In genomic region chrX:67213686-67214085, GRCh38 we compare ENCODE assay signal across 3 cellular contexts.
A peak's percentile ranks its signal among the peaks of the same experiment; 100 is the strongest.
DNase-seq lines count a peak whose midpoint lies in the region; ATAC-seq, FAIRE-seq and TF ChIP-seq lines count a peak whose summit lies in the region.
"Not testable (repeated sequence)": the region's sequence is repeated elsewhere in the genome, so short reads cannot be mapped to it uniquely, and the experiment has no call there.

No MANE protein-coding gene starts in this region.

- H3K4me2 ChIP-seq in A549, result not testable (repeated sequence)

- not testable (repeated sequence) for H3K4me3 ChIP-seq in A549; HEK293 (ENCODE audit: low read depth, low read length); kidney (ENCODE audit: low read length in 2 of 2)

- not testable (repeated sequence) for H3K36me3 ChIP-seq in HEK293 (ENCODE audit: control insufficient read depth in 2 of 2, insufficient read depth in 1 of 2, low read length in 2 of 2); kidney (ENCODE audit: control insufficient read depth in 1 of 2, insufficient read depth in 2 of 2, low read length in 2 of 2)

- not testable (repeated sequence) for ATAC-seq in A549

- TF ChIP-seq CTCF in A549 (IDR thresholded peaks at IDR 0.05); HEK293 (tag by site-specific recombination; IDR thresholded peaks at IDR 0.05); kidney (IDR thresholded peaks at IDR 0.05; ENCODE audit: borderline replicate concordance, extremely low read depth, insufficient read depth): not testable (repeated sequence)

- TF ChIP-seq EP300 in A549 (IDR thresholded peaks at IDR 0.05), result not testable (repeated sequence)

- WGBS in A549 (ENCODE audit: missing lambda C conversion rate), result 20% methylated on average over 3 of the region's 3 CpGs

- POLR2A ChIA-PET in A549 (lab: Yijun Ruan, JAX); HEK293 (lab: Yijun Ruan, JAX): not testable (repeated sequence)

- FAIRE-seq in A549 (lab: Jason Lieb, UNC), result not testable (repeated sequence)
- FAIRE-seq in kidney (lab: Jason Lieb, UNC), result peak; percentile 60

- H3K4me1 ChIP-seq in A549; HEK293 (ENCODE audit: control insufficient read depth, insufficient read depth, low read length); kidney (ENCODE audit: control insufficient read depth in 1 of 2, insufficient read depth in 1 of 2, low read depth in 1 of 2, low read length in 2 of 2): not testable (repeated sequence)

- DNase-seq in A549 (ENCODE audit: low read depth in 1 of 2, low spot score in 1 of 2); kidney: not testable (repeated sequence)

- not testable (repeated sequence) for H3K27ac ChIP-seq in A549; HEK293 (ENCODE audit: extremely low read depth, low read depth, low read length); kidney (ENCODE audit: low read depth in 2 of 2, low read length in 2 of 2)

- intact Hi-C loops in kidney (cut with DNase I), result not testable (repeated sequence)

- not testable (repeated sequence) for H3K9ac ChIP-seq in kidney (ENCODE audit: low read length in 2 of 2)

- TF ChIP-seq RAD21 in A549 (conservative IDR thresholded peaks at IDR 0.05 in 1 of 2, IDR thresholded peaks at IDR 0.05 in 1 of 2), result not testable (repeated sequence)

- H3K9me3 ChIP-seq in A549; HEK293 (ENCODE audit: control insufficient read depth, insufficient read depth, low read depth, low read length); kidney (ENCODE audit: control insufficient read depth in 1 of 2, low read length in 2 of 2): not testable (repeated sequence)

- not testable (repeated sequence) for TF ChIP-seq POLR2A in A549 (IDR thresholded peaks at IDR 0.05; ENCODE audit: low read length)

- CTCF ChIA-PET in A549 (lab: Yijun Ruan, JAX); HEK293 (lab: Yijun Ruan, JAX): not testable (repeated sequence)

TF ChIP-seq in A549, 52 proteins besides CTCF, POLR2A, EP300 and RAD21:
- TF ChIP-seq ZC3H11A (IDR thresholded peaks at IDR 0.05), result peak; percentile 55

TF ChIP-seq in HEK293, 187 proteins besides CTCF, POLR2A, EP300 and RAD21 (continues in another document):
- TF ChIP-seq ZNF580 (tag by site-specific recombination; IDR thresholded peaks at IDR 0.05) (peak; percentile 39; the same call in 1 of the 2 replicates), ZNF623 (tag by site-specific recombination; IDR thresholded peaks at IDR 0.05) (peak; percentile 61), ZBTB8A (tag by site-specific recombination; IDR thresholded peaks at IDR 0.05) (peak; percentile 55), ZNF560 (tag by site-specific recombination; IDR thresholded peaks at IDR 0.05; ENCODE audit: borderline replicate concordance) (peak; percentile 18; the same call in 1 of the 2 replicates), ZNF292 (tag by site-specific recombination; IDR thresholded peaks at IDR 0.05; ENCODE audit: borderline replicate concordance, low read depth) (0 out of 2 replicates have a peak, but pooled peaks have one; percentile 41), ZNF354C (tag by site-specific recombination; IDR thresholded peaks at IDR 0.05; ENCODE audit: borderline replicate concordance, low read depth) (0 out of 2 replicates have a peak, but pooled peaks have one; percentile 34), ZNF791 (tag by site-specific recombination; IDR thresholded peaks at IDR 0.05) (0 out of 2 replicates have a peak, but pooled peaks have one; percentile 52), AEBP2 (tag by site-specific recombination; IDR thresholded peaks at IDR 0.05; ENCODE audit: borderline replicate concordance) (peak; percentile 93; the same call in 1 of the 2 replicates), ZNF202 (tag by site-specific recombination; IDR thresholded peaks at IDR 0.05; ENCODE audit: borderline replicate concordance) (peak; percentile 79; the same call in 1 of the 2 replicates), ZNF18 (tag by site-specific recombination; IDR thresholded peaks at IDR 0.05) (0 out of 2 replicates have a peak, but pooled peaks have one; percentile 49), REST (tag by site-specific recombination; IDR thresholded peaks at IDR 0.05) (peak; percentile 55; the same call in 1 of the 2 replicates), ZXDB (tag by site-specific recombination; IDR thresholded peaks at IDR 0.05) (peak; percentile 64; the same call in 1 of the 2 replicates), ZNF654 (tag by site-specific recombination; IDR thresholded peaks at IDR 0.05; ENCODE audit: low read depth) (peak; percentile 15; the same call in 1 of the 2 replicates), ZNF510 (tag by site-specific recombination; IDR thresholded peaks at IDR 0.05; ENCODE audit: insufficient replicate concordance) (peak; percentile 70), ZNF140 (tag by site-specific recombination; IDR thresholded peaks at IDR 0.05) (peak; percentile 91), ZNF19 (tag by site-specific recombination; IDR thresholded peaks at IDR 0.05; ENCODE audit: low read depth) (peak; percentile 52; the same call in 1 of the 2 replicates), GLI2 (tag by site-specific recombination; IDR thresholded peaks at IDR 0.05; ENCODE audit: borderline replicate concordance, low read depth) (peak; percentile 14; the same call in 1 of the 2 replicates), ZNF529 (tag by site-specific recombination; IDR thresholded peaks at IDR 0.05; ENCODE audit: insufficient replicate concordance) (peak; percentile 20), ZNF394 (tag by site-specific recombination; IDR thresholded peaks at IDR 0.05; ENCODE audit: borderline replicate concordance) (peak; percentile 81; the same call in 1 of the 2 replicates), ZNF433 (tag by site-specific recombination; IDR thresholded peaks at IDR 0.05; ENCODE audit: low read depth) (peak; percentile 79), ZNF426 (tag by site-specific recombination; IDR thresholded peaks at IDR 0.05) (peak; percentile 86), ZBTB21 (tag by site-specific recombination; IDR thresholded peaks at IDR 0.05) (peak; percentile 34; the same call in 1 of the 2 replicates)
